ENCODE assay signal across 14 cellular contexts in genomic region chr2:45867349-45867748, GRCh38.
DNase-seq lines count a peak whose midpoint lies in the region; ATAC-seq and TF ChIP-seq lines count a peak whose summit lies in the region.
"Had no signal": no experiment of that assay in that cellular context is flagged by ENCODE, and none has a peak within 500 bp of the region (broad histone marks: within the 10 kb centered on the region; RNA-seq: fewer than 3 reads in every experiment).

No MANE protein-coding gene starts in this region.

- TF ChIP-seq POLR2A in stomach (IDR thresholded peaks at IDR 0.05), result no peak

- H3K4me2 ChIP-seq in BLaER1, result peak overlapping the region; percentile 15

- H3K4me1 Mint-ChIP-seq in T-helper 2 cell treated with Interferon-gamma antibody and Interleukin-4, amounts not matched to agents 5 μg/mL and 100 μg/mL, for 36 hours (ENCODE audit: low read depth), result peaks cover 33% of the 10 kb centered on the region
- peaks cover 47% of the 10 kb centered on the region for H3K4me1 Mint-ChIP-seq in stimulated activated memory B cell treated with anti-CD40 and anti-IgM and Interleukin-4, amounts not matched to agents 10 μg/mL and 1 μg/mL and 100 μg/mL, for 72 hours

- H3K36me3 Mint-ChIP-seq in T-helper 2 cell treated with Interferon-gamma antibody and Interleukin-4, amounts not matched to agents 5 μg/mL and 100 μg/mL, for 36 hours (ENCODE audit: low read depth), result peaks cover 2% of the 10 kb centered on the region
- H3K36me3 Mint-ChIP-seq in stimulated activated memory B cell treated with anti-CD40 and anti-IgM and Interleukin-4, amounts not matched to agents 10 μg/mL and 1 μg/mL and 100 μg/mL, for 72 hours, result peaks cover 36% of the 10 kb centered on the region

- WGBS in stomach, 5 donors, result 78 to 87% (median 86%) methylated on average over 3 of the region's 3 CpGs

- TF ChIP-seq CTCF in stomach (IDR thresholded peaks at IDR 0.05), result no peak

- peak overlapping the region; percentile 16; the same call in 1 of the 2 replicates for H3K27ac ChIP-seq in BLaER1
- no peak overlapping the region for H3K27ac ChIP-seq in stomach
- H3K27ac ChIP-seq: 22Rv1 had no signal

- peak overlapping the region; percentile 43 for H3K27ac Mint-ChIP-seq in T-helper 2 cell treated with Interferon-gamma antibody and Interleukin-4, amounts not matched to agents 5 μg/mL and 100 μg/mL, for 36 hours
- H3K27ac Mint-ChIP-seq in stimulated activated memory B cell treated with anti-CD40 and anti-IgM and Interleukin-4, amounts not matched to agents 10 μg/mL and 1 μg/mL and 100 μg/mL, for 72 hours, result peak overlapping the region; percentile 65
- H3K27ac Mint-ChIP-seq: CD4-positive, CD25-positive, alpha-beta regulatory T cell; H9 had no signal

- H3K4me3 ChIP-seq in BLaER1, result no peak overlapping the region
- H3K4me3 ChIP-seq in stomach, result no peak overlapping the region

- no peaks in the 10 kb centered on the region for H3K27me3 Mint-ChIP-seq in T-helper 2 cell treated with Interferon-gamma antibody and Interleukin-4, amounts not matched to agents 5 μg/mL and 100 μg/mL, for 36 hours (ENCODE audit: low read depth)
- H3K27me3 Mint-ChIP-seq in stimulated activated memory B cell treated with anti-CD40 and anti-IgM and Interleukin-4, amounts not matched to agents 10 μg/mL and 1 μg/mL and 100 μg/mL, for 72 hours, result no peaks in the 10 kb centered on the region
- H3K27me3 Mint-ChIP-seq: CD4-positive, CD25-positive, alpha-beta regulatory T cell had no signal

- H3K27me3 ChIP-seq in BLaER1, result no peaks in the 10 kb centered on the region
- no peaks in the 10 kb centered on the region for H3K27me3 ChIP-seq in stomach

- H3K9me3 ChIP-seq in BLaER1 (peaks cover under 1% of the 10 kb centered on the region; the same call in 1 of the 2 replicates), stomach (no peaks in the 10 kb centered on the region)

- H3K36me3 ChIP-seq in BLaER1, result peaks cover 51% of the 10 kb centered on the region
- H3K36me3 ChIP-seq in stomach, result no peaks in the 10 kb centered on the region

- DNase-seq in T-helper 2 cell treated with Interferon-gamma antibody and Interleukin-4, amounts not matched to agents 5 μg/mL and 100 μg/mL, for 36 hours (ENCODE audit: low spot score), result no peak
- no peak for DNase-seq in T-helper 2 cell
- no peak for DNase-seq in stomach
- DNase-seq: CD4-positive, CD25-positive, alpha-beta regulatory T cell; DMS53; GF-D8; GOT3; H9 had no signal

- H3K4me1 ChIP-seq in BLaER1 (peaks cover 78% of the 10 kb centered on the region), stomach (peaks cover 0 to 19% (median 8%) of the 10 kb centered on the region in 4 donors)

- no peak overlapping the region for H3K9ac ChIP-seq in BLaER1

- intact Hi-C loops in stomach (cut with DNase I; ENCODE audit: low total_unique reads), result no loop called here

- H3K4me3 Mint-ChIP-seq in T-helper 2 cell treated with Interferon-gamma antibody and Interleukin-4, amounts not matched to agents 5 μg/mL and 100 μg/mL, for 36 hours, result peak overlapping the region; percentile 24
- H3K4me3 Mint-ChIP-seq in stimulated activated memory B cell treated with anti-CD40 and anti-IgM and Interleukin-4, amounts not matched to agents 10 μg/mL and 1 μg/mL and 100 μg/mL, for 72 hours, result no peak overlapping the region
- H3K4me3 Mint-ChIP-seq: CD4-positive, CD25-positive, alpha-beta regulatory T cell; H9 had no signal

- H3K9me3 Mint-ChIP-seq in T-helper 2 cell treated with Interferon-gamma antibody and Interleukin-4, amounts not matched to agents 5 μg/mL and 100 μg/mL, for 36 hours, result no peaks in the 10 kb centered on the region
- H3K9me3 Mint-ChIP-seq in stimulated activated memory B cell treated with anti-CD40 and anti-IgM and Interleukin-4, amounts not matched to agents 10 μg/mL and 1 μg/mL and 100 μg/mL, for 72 hours, result no peaks in the 10 kb centered on the region
- H3K9me3 Mint-ChIP-seq: CD4-positive, CD25-positive, alpha-beta regulatory T cell; H9 had no signal

- ATAC-seq in GM21723 (IDR thresholded peaks at IDR 0.05; ENCODE audit: unreplicated experiment) (peak; percentile 45), HG03135 (IDR thresholded peaks at IDR 0.05; ENCODE audit: unreplicated experiment) (no peak)
- ATAC-seq in stimulated activated memory B cell treated with anti-CD40 and anti-IgM and Interleukin-4, amounts not matched to agents 10 μg/mL and 1 μg/mL and 100 μg/mL, for 72 hours, result no peak
- ATAC-seq: HepG2 had no signal

- H4K20me1 ChIP-seq in BLaER1, result peaks cover 87% of the 10 kb centered on the region

- TF ChIP-seq EP300 in stomach (IDR thresholded peaks at IDR 0.05), result no peak
